Comparison of ENCODE assay signal across 10 cellular contexts in genomic region chr6:52566853-52567279, GRCh38. TPM values are rescaled to one million over a fixed set of nuclear protein-coding genes. Genes with fewer than 3 reads are reported as not detected.
DNase-seq lines count a peak whose midpoint lies in the region; ATAC-seq, FAIRE-seq and TF ChIP-seq lines count a peak whose summit lies in the region.
"Had no signal": no experiment of that assay in that cellular context is flagged by ENCODE, and none has a peak within 500 bp of the region (broad histone marks: within the 10 kb centered on the region; RNA-seq: fewer than 3 reads in every experiment).

No MANE protein-coding gene starts in this region.

- H3K27ac ChIP-seq in heart left ventricle (peak overlapping the region in 11 of 12 donors; percentile 16 to 87 (median 60)), stomach (peak overlapping the region in 4 of 5 donors; percentile 22 to 30 (median 26))

- 67 to 82% (median 76%) methylated on average over 3 of the region's 3 CpGs for WGBS in heart left ventricle, 4 donors
- WGBS in stomach, 5 donors: 47 to 74% (median 69%) methylated on average over 3 of the region's 3 CpGs

- no peak overlapping the region for H3K4me3 Mint-ChIP-seq in activated T-cell treated with anti-CD3 and anti-CD28 coated beads, Interleukin-2, amount 50 U/mL, for 4 hours
- no peak overlapping the region for H3K4me3 Mint-ChIP-seq in nephron progenitor cell
- H3K4me3 Mint-ChIP-seq: stimulated activated naive CD8-positive, alpha-beta T cell treated with anti-CD3 and anti-CD28 coated beads, Interleukin-15, Interleukin-2, amounts not matched to agents 100 ng/mL and 50 ng/mL, for 24 hours had no signal

- no peak for TF ChIP-seq POLR2A in H54 (IDR thresholded peaks at IDR 0.05; ENCODE audit: low read depth, low read length)
- no peak for TF ChIP-seq POLR2A in heart left ventricle (IDR thresholded peaks at IDR 0.05)
- TF ChIP-seq POLR2A in stomach (IDR thresholded peaks at IDR 0.05): no peak

- H3K9me3 Mint-ChIP-seq in activated T-cell treated with anti-CD3 and anti-CD28 coated beads, Interleukin-2, amount 50 U/mL, for 4 hours: no peaks in the 10 kb centered on the region
- H3K9me3 Mint-ChIP-seq in nephron progenitor cell: no peaks in the 10 kb centered on the region
- H3K9me3 Mint-ChIP-seq: stimulated activated naive CD8-positive, alpha-beta T cell treated with anti-CD3 and anti-CD28 coated beads, Interleukin-15, Interleukin-2, amounts not matched to agents 100 ng/mL and 50 ng/mL, for 24 hours had no signal

- H3K36me3 ChIP-seq in heart left ventricle: peaks cover 0 to 3% (median 0%) of the 10 kb centered on the region in 9 donors
- peaks cover 0 to 4% (median 0%) of the 10 kb centered on the region in 4 donors for H3K36me3 ChIP-seq in stomach

- TF ChIP-seq EP300 in stomach (IDR thresholded peaks at IDR 0.05): no peak

- intact Hi-C loops in heart left ventricle (cut with DNase I): no loop called here
- intact Hi-C loops in stomach (cut with DNase I; ENCODE audit: low total_unique reads): no loop called here

- no peak overlapping the region for H3K27ac Mint-ChIP-seq in nephron progenitor cell
- H3K27ac Mint-ChIP-seq: stimulated activated naive CD8-positive, alpha-beta T cell treated with anti-CD3 and anti-CD28 coated beads, Interleukin-15, Interleukin-2, amounts not matched to agents 100 ng/mL and 50 ng/mL, for 24 hours had no signal

- peaks cover 8% of the 10 kb centered on the region for H3K36me3 Mint-ChIP-seq in activated T-cell treated with anti-CD3 and anti-CD28 coated beads, Interleukin-2, amount 50 U/mL, for 4 hours (ENCODE audit: insufficient read depth)
- no peaks in the 10 kb centered on the region for H3K36me3 Mint-ChIP-seq in nephron progenitor cell (ENCODE audit: low read depth)

- no peaks in the 10 kb centered on the region for H3K27me3 ChIP-seq in heart left ventricle
- no peaks in the 10 kb centered on the region for H3K27me3 ChIP-seq in stomach

- H3K4me3 ChIP-seq in heart left ventricle (no peak overlapping the region), stomach (no peak overlapping the region)

- no peaks in the 10 kb centered on the region for H3K27me3 Mint-ChIP-seq in activated T-cell treated with anti-CD3 and anti-CD28 coated beads, Interleukin-2, amount 50 U/mL, for 4 hours (ENCODE audit: low read depth)
- no peaks in the 10 kb centered on the region for H3K27me3 Mint-ChIP-seq in nephron progenitor cell (ENCODE audit: low read depth, poor library complexity)
- H3K27me3 Mint-ChIP-seq: stimulated activated naive CD8-positive, alpha-beta T cell treated with anti-CD3 and anti-CD28 coated beads, Interleukin-15, Interleukin-2, amounts not matched to agents 100 ng/mL and 50 ng/mL, for 24 hours had no signal

- peaks cover 22% of the 10 kb centered on the region for H3K4me1 Mint-ChIP-seq in activated T-cell treated with anti-CD3 and anti-CD28 coated beads, Interleukin-2, amount 50 U/mL, for 4 hours (ENCODE audit: low read depth)
- peaks cover 67% of the 10 kb centered on the region for H3K4me1 Mint-ChIP-seq in nephron progenitor cell

- no peaks in the 10 kb centered on the region for H3K9me3 ChIP-seq in heart left ventricle
- no peaks in the 10 kb centered on the region for H3K9me3 ChIP-seq in stomach

- TF ChIP-seq CTCF in heart left ventricle (IDR thresholded peaks at IDR 0.05) (no peak), stomach (IDR thresholded peaks at IDR 0.05) (no peak), nephron progenitor cell (IDR thresholded peaks at IDR 0.05) (no peak), GM20000 (IDR thresholded peaks at IDR 0.05; ENCODE audit: extremely low read depth, missing control alignments) (no peak)

- peak in 3 of 4 donors; percentile 4 to 71 (median 56) for ATAC-seq in heart left ventricle
- ATAC-seq in activated T-cell treated with anti-CD3 and anti-CD28 coated beads, Interleukin-2, amount 50 U/mL, for 4 hours: no peak

- peaks cover 17 to 97% (median 76%) of the 10 kb centered on the region in 12 donors for H3K4me1 ChIP-seq in heart left ventricle
- peaks cover 22 to 88% (median 63%) of the 10 kb centered on the region in 4 donors for H3K4me1 ChIP-seq in stomach

- DNase-seq in H54 (ENCODE audit: insufficient read length, low spot score) (no peak), amniotic stem cell (lab: John Stamatoyannopoulos, UW) (peak; percentile 65), heart left ventricle (peak in 2 of 5 donors; percentile 45), stomach (no peak), nephron progenitor cell (no peak), GM20000 (ENCODE audit: low spot score) (no peak), HT-29 (ENCODE audit: low spot score) (no peak)
- no peak for DNase-seq in activated T-cell treated with anti-CD3 and anti-CD28 coated beads, Interleukin-2, amount 50 U/mL, for 4 hours
- DNase-seq: activated CD8-positive, alpha-beta memory T cell treated with anti-CD3 and anti-CD28 coated beads, Interleukin-2, amount 50 U/mL, for 48 hours had no signal

- peak; percentile 58 for FAIRE-seq in H54 (lab: Jason Lieb, UNC)

RNA-seq across cellular contexts. Expression of gene TRAM2, which starts 10.0 kb away (rescaled TPM):
- total RNA-seq in heart left ventricle: 10 to 100 TPM in 7 of 9 donors, 1 to 10 TPM in 2; 9.8 to 19.0 (median 12.1) TPM
- 10 to 100 TPM in 1 of 2 donors, 1 to 10 TPM in 1; 4.7 to 13.8 TPM for polyA plus RNA-seq in heart left ventricle
- total RNA-seq in stomach: 10 to 100 TPM in 2 of 5 donors, 1 to 10 TPM in 3; 1.4 to 14.1 (median 6.4) TPM
- 1 to 10 TPM; 2.1 to 2.7 (median 2.1) TPM for polyA plus RNA-seq in stomach
- total RNA-seq in activated T-cell treated with anti-CD3 and anti-CD28 coated beads, Interleukin-2, amount 50 U/mL, for 4 hours: 1 to 10 TPM; 1.6 to 2.9 (median 2.4) TPM
- total RNA-seq in HT-29 (2014; rRNA removed; shearing (Covaris generic)): 4.1 and 4.6 TPM in 2 replicates

Comparison
In these comparisons a context has a peak if more than half of its experiments do, and no peak if none do; other contexts are left out.
1. ATAC-seq: peak in heart left ventricle (3 of 4); none in activated T-cell treated with anti-CD3 and anti-CD28 coated beads, Interleukin-2, amount 50 U/mL, for 4 hours (0 of 2).